ENCODE assay signal across 8 cellular contexts in the genomic region with DNA sequence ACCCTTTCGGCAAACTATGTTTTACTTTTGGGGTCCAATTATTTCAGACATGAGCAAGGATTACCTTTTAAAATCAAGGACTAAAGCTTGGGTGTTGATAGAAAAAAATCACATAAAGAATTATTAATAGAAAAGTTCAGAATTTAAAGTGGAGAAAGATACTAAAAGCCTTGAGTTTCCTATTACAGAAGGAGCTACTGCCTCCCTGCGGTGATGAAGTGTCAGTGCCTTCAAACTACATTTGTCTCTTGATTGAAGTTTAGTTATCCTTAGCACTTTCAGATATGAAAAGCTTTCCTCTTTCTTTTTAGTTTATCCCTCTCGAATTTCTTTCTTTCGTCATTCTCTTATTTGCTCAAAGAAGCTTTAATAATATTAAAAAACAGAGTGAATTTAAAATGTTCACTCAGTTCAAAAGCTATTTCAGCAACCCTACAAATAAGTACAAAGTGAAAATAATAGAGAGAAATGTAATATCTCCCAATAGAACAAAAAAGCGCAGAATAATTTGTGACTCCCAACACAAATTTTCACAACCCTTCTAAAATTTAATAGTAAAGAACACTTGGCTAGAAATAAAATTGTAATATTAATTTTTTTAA.
DNase-seq lines count a peak whose midpoint lies in the region; ATAC-seq and TF ChIP-seq lines count a peak whose summit lies in the region.

No MANE protein-coding gene starts in this region.

- H3K27me3 Mint-ChIP-seq in T-cell: no peaks in the 10 kb centered on the region

- TF ChIP-seq CTCF in breast epithelium (IDR thresholded peaks at IDR 0.05) (peak; percentile 29 to 74 (median 67)), liver (IDR thresholded peaks at IDR 0.05; ENCODE audit: low read depth, low read length, missing input control) (peak; percentile 80)

- no peak overlapping the region for H3K4me3 Mint-ChIP-seq in T-cell

- 28% methylated on average over 5 of the region's 5 CpGs for whole genome bisulfite sequencing in liver

- in situ Hi-C loops in Caki2 (cut with HindIII; ENCODE audit: low pct_unique_long_range_greater_than_20kb, low sequenced_read_pairs): no loop called here

- no peak for TF ChIP-seq POLR2A in breast epithelium (IDR thresholded peaks at IDR 0.05)

- H3K4me1 ChIP-seq in breast epithelium (no peaks in the 10 kb centered on the region), liver (ENCODE audit: control insufficient read depth in 4 of 4, insufficient read depth in 4 of 4, low read length in 3 of 4) (peaks cover 1 to 18% (median 8%) of the 10 kb centered on the region in 4 donors)

- H3K4me1 Mint-ChIP-seq in T-cell: no peaks in the 10 kb centered on the region

- no peak overlapping the region for H3K9ac ChIP-seq in liver (ENCODE audit: low read depth in 1 of 2, low read length in 2 of 2)

- H3K4me3 ChIP-seq in breast epithelium: no peak overlapping the region
- H3K4me3 ChIP-seq in liver (ENCODE audit: low read depth in 1 of 3, low read length in 3 of 3): no peak overlapping the region

- no peaks in the 10 kb centered on the region for H3K27me3 ChIP-seq in breast epithelium
- H3K27me3 ChIP-seq in liver (ENCODE audit: control insufficient read depth in 4 of 4, insufficient read depth in 4 of 4, low read length in 3 of 4): no peaks in the 10 kb centered on the region

- H3K36me3 Mint-ChIP-seq in T-cell: peaks cover 9% of the 10 kb centered on the region

- CTCF ChIA-PET in T-cell (lab: Charles Lee): interaction anchor here (0.7 to 2.0 kb wide), 9 partner anchors 9 to 1157 kb away, joined by 3 to 10 read pairs (median 4); no protein-coding TSS in a partner anchor

- peak; percentile 10 for DNase-seq in Caki2 (ENCODE audit: low read depth)
- peak; percentile 32 for DNase-seq in NCI-H526 treated with DMSO at 0.1 percent for 48 hours (lab: John Stamatoyannopoulos, UW)
- DNase-seq in breast epithelium (ENCODE audit: low spot score in 2 of 2): no peak
- no peak for DNase-seq in T-cell
- DNase-seq in ecto neural progenitor cell (ENCODE audit: low spot score): no peak

- POLR2A ChIA-PET in T-cell (lab: Charles Lee): no interaction called here

- intact Hi-C loops in breast epithelium (cut with DNase I; ENCODE audit: low total_unique reads): no loop called here

- no peaks in the 10 kb centered on the region for H3K9me3 ChIP-seq in breast epithelium
- no peaks in the 10 kb centered on the region for H3K9me3 ChIP-seq in liver (ENCODE audit: control insufficient read depth in 4 of 4, low read length in 3 of 4)

- peak; percentile 86 to 88 for TF ChIP-seq RAD21 in liver (IDR thresholded peaks at IDR 0.05)

- H3K9me3 Mint-ChIP-seq in T-cell: no peaks in the 10 kb centered on the region

- no peak overlapping the region for H3K27ac Mint-ChIP-seq in T-cell

- no peaks in the 10 kb centered on the region for H3K36me3 ChIP-seq in breast epithelium
- H3K36me3 ChIP-seq in liver (ENCODE audit: control insufficient read depth in 4 of 4, insufficient read depth in 3 of 4, low read depth in 1 of 4, low read length in 3 of 4): no peaks in the 10 kb centered on the region

- H3K27ac ChIP-seq in breast epithelium (no peak overlapping the region), liver (ENCODE audit: low read depth in 1 of 2, low read length in 2 of 2) (no peak overlapping the region)

- ATAC-seq in GM18867 (IDR thresholded peaks at IDR 0.05; ENCODE audit: unreplicated experiment): peak; percentile 91
- peak; percentile 82 for ATAC-seq in HG03280 (IDR thresholded peaks at IDR 0.05; ENCODE audit: unreplicated experiment)
- no peak for ATAC-seq in T-cell (replicated peaks in 1 of 4)

TF ChIP-seq in liver, 16 proteins besides CTCF, POLR2A, EP300 and RAD21:
- TF ChIP-seq, protein P1, sequence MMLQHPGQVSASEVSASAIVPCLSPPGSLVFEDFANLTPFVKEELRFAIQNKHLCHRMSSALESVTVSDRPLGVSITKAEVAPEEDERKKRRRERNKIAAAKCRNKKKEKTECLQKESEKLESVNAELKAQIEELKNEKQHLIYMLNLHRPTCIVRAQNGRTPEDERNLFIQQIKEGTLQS (IDR thresholded peaks at IDR 0.05): no peak
- TF ChIP-seq SP1 (IDR thresholded peaks at IDR 0.05) (no peak), HNF4A (conservative IDR thresholded peaks at IDR 0.05) (no peak), HNF4G (IDR thresholded peaks at IDR 0.05) (no peak), FOXA1 (IDR thresholded peaks at IDR 0.05) (no peak), EGR1 (IDR thresholded peaks at IDR 0.05; ENCODE audit: low read depth in 2 of 2) (no peak), GABPA (IDR thresholded peaks at IDR 0.05 in 1 of 2, conservative IDR thresholded peaks at IDR 0.05 in 1 of 2) (no peak), FOXA2 (IDR thresholded peaks at IDR 0.05) (no peak)
- TF ChIP-seq, protein P2, sequence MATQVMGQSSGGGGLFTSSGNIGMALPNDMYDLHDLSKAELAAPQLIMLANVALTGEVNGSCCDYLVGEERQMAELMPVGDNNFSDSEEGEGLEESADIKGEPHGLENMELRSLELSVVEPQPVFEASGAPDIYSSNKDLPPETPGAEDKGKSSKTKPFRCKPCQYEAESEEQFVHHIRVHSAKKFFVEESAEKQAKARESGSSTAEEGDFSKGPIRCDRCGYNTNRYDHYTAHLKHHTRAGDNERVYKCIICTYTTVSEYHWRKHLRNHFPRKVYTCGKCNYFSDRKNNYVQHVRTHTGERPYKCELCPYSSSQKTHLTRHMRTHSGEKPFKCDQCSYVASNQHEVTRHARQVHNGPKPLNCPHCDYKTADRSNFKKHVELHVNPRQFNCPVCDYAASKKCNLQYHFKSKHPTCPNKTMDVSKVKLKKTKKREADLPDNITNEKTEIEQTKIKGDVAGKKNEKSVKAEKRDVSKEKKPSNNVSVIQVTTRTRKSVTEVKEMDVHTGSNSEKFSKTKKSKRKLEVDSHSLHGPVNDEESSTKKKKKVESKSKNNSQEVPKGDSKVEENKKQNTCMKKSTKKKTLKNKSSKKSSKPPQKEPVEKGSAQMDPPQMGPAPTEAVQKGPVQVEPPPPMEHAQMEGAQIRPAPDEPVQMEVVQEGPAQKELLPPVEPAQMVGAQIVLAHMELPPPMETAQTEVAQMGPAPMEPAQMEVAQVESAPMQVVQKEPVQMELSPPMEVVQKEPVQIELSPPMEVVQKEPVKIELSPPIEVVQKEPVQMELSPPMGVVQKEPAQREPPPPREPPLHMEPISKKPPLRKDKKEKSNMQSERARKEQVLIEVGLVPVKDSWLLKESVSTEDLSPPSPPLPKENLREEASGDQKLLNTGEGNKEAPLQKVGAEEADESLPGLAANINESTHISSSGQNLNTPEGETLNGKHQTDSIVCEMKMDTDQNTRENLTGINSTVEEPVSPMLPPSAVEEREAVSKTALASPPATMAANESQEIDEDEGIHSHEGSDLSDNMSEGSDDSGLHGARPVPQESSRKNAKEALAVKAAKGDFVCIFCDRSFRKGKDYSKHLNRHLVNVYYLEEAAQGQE (IDR thresholded peaks at IDR 0.05): no peak
- TF ChIP-seq, protein P3, sequence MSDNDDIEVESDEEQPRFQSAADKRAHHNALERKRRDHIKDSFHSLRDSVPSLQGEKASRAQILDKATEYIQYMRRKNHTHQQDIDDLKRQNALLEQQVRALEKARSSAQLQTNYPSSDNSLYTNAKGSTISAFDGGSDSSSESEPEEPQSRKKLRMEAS (IDR thresholded peaks at IDR 0.05): no peak

Comparison
In these comparisons a context has a peak if more than half of its experiments do, and no peak if none do; other contexts are left out.
1. DNase-seq: peak in Caki2 (single experiment) and NCI-H526 treated with DMSO at 0.1 percent for 48 hours (single experiment); none in breast epithelium (0 of 2), T-cell (0 of 34) and ecto neural progenitor cell (single experiment).
2. ATAC-seq: peak in GM18867 (single experiment) and HG03280 (single experiment); none in T-cell (0 of 4).